In genomic region chr6:122381494-122382083, GRCh38 we compare ENCODE assay signal across 8 cellular contexts. TPM values are rescaled to one million over a fixed set of nuclear protein-coding genes. Genes with fewer than 3 reads are reported as not detected.
DNase-seq lines count a peak whose midpoint lies in the region; ATAC-seq and TF ChIP-seq lines count a peak whose summit lies in the region.

No MANE protein-coding gene starts in this region.

- H3K9ac ChIP-seq in KMS-11, result no peak overlapping the region

- H3K36me3 Mint-ChIP-seq in activated naive CD4-positive, alpha-beta T cell treated with anti-CD3 and anti-CD28 coated beads, Interleukin-2, amount 10 ng/mL, durations not matched to agents 7 days and 5 days, result no peaks in the 10 kb centered on the region

- H3K4me1 ChIP-seq in KMS-11 (ENCODE audit: low read depth, poor library complexity, severe bottlenecking) (no peaks in the 10 kb centered on the region), psoas muscle (no peaks in the 10 kb centered on the region)

- H3K27me3 ChIP-seq in KMS-11 (ENCODE audit: insufficient read depth, low read depth), result no peaks in the 10 kb centered on the region
- no peaks in the 10 kb centered on the region for H3K27me3 ChIP-seq in psoas muscle (ENCODE audit: insufficient read depth in 3 of 3, low read length in 2 of 3)

- ATAC-seq in GM21825 (IDR thresholded peaks at IDR 0.05; ENCODE audit: unreplicated experiment) (peak; percentile 92), psoas muscle (peak; percentile 70 to 96 (median 84))

- no peaks in the 10 kb centered on the region for H4K20me1 ChIP-seq in KMS-11 (ENCODE audit: insufficient read depth)

- no peak overlapping the region for H3K4me2 ChIP-seq in KMS-11

- H3K27ac Mint-ChIP-seq in activated naive CD4-positive, alpha-beta T cell treated with anti-CD3 and anti-CD28 coated beads, Interleukin-2, amount 10 ng/mL, durations not matched to agents 7 days and 5 days, result no peak overlapping the region

- no peak overlapping the region for H3K27ac ChIP-seq in KMS-11
- H3K27ac ChIP-seq in psoas muscle, result no peak overlapping the region

- no peaks in the 10 kb centered on the region for H3K79me2 ChIP-seq in KMS-11 (ENCODE audit: insufficient read depth, low read depth)

- H3K9me3 Mint-ChIP-seq in activated naive CD4-positive, alpha-beta T cell treated with anti-CD3 and anti-CD28 coated beads, Interleukin-2, amount 10 ng/mL, durations not matched to agents 7 days and 5 days, result no peaks in the 10 kb centered on the region

- no peak overlapping the region for H3K4me3 Mint-ChIP-seq in activated naive CD4-positive, alpha-beta T cell treated with anti-CD3 and anti-CD28 coated beads, Interleukin-2, amount 10 ng/mL, durations not matched to agents 7 days and 5 days

- H3K9me3 ChIP-seq in psoas muscle, result no peaks in the 10 kb centered on the region

- no peak overlapping the region for H2AFZ ChIP-seq in KMS-11 (ENCODE audit: low read depth)

- WGBS in psoas muscle, 3 donors, result 8 to 15% (median 10%) methylated on average over 6 of the region's 6 CpGs

- H3K4me3 ChIP-seq in KMS-11 (IDR thresholded peaks at IDR 0.05; ENCODE audit: insufficient read depth, low read depth, low read length) (no peak overlapping the region), psoas muscle (no peak overlapping the region)

- peaks cover 10% of the 10 kb centered on the region for H3K27me3 Mint-ChIP-seq in activated naive CD4-positive, alpha-beta T cell treated with anti-CD3 and anti-CD28 coated beads, Interleukin-2, amount 10 ng/mL, durations not matched to agents 7 days and 5 days

- CTCF ChIA-PET in activated naive CD4-positive, alpha-beta T cell treated with anti-CD3 and anti-CD28 coated beads, Interleukin-2, amount 10 ng/mL, durations not matched to agents 7 days and 5 days (lab: Charles Lee), result interaction anchor here (1.0 to 5.0 kb wide), 4 partner anchors 44 to 149 kb away, joined by 3 to 44 read pairs (median 4); no protein-coding TSS in a partner anchor

- DNase-seq in GF-D8 (lab: John Stamatoyannopoulos, UW) (peak; percentile 17), SIG-M5 (lab: John Stamatoyannopoulos, UW) (peak; percentile 16), head of caudate nucleus (peak; percentile 21 to 88 (median 65)), psoas muscle (peak; percentile 18 to 56), cerebellum (ENCODE audit: low spot score) (no peak)
- DNase-seq in activated naive CD4-positive, alpha-beta T cell treated with anti-CD3 and anti-CD28 coated beads, Interleukin-2, amount 10 ng/mL, durations not matched to agents 7 days and 5 days, result peak; percentile 73

- TF ChIP-seq CTCF in KMS-11 (conservative IDR thresholded peaks at IDR 0.05; ENCODE audit: low read depth, low read length) (peak; percentile 54), psoas muscle (IDR thresholded peaks at IDR 0.05) (peak; percentile 77)

- peaks cover 1% of the 10 kb centered on the region for H3K4me1 Mint-ChIP-seq in activated naive CD4-positive, alpha-beta T cell treated with anti-CD3 and anti-CD28 coated beads, Interleukin-2, amount 10 ng/mL, durations not matched to agents 7 days and 5 days

- H3K36me3 ChIP-seq in KMS-11 (ENCODE audit: insufficient read depth) (no peaks in the 10 kb centered on the region), psoas muscle (ENCODE audit: insufficient read depth in 1 of 2, low read depth in 1 of 2) (no peaks in the 10 kb centered on the region)

- intact Hi-C loops in head of caudate nucleus (cut with DNase I), result loop anchor here (5.0 kb wide), 1 partner anchor 146 kb away; no protein-coding TSS in a partner anchor
- intact Hi-C loops in psoas muscle (cut with DNase I), result loop anchor here (1.0 to 5.0 kb wide), 3 partner anchors 89 to 151 kb away; partner anchors contain the start of gene SERINC1 (in 1 of the 2)

RNA-seq across cellular contexts. Expression of gene HSF2, which starts 17.9 kb away (rescaled TPM):
- 10 to 100 TPM; 17.9 to 58.2 (median 21.7) TPM for total RNA-seq in psoas muscle
- 10 to 100 TPM in 2 of 3 donors, 1 to 10 TPM in 1; 7.0 to 51.4 (median 23.8) TPM for polyA plus RNA-seq in psoas muscle
- 48.4 TPM for total RNA-seq in cerebellum
